11 cellular contexts compared by ENCODE assay signal in the genomic region with DNA sequence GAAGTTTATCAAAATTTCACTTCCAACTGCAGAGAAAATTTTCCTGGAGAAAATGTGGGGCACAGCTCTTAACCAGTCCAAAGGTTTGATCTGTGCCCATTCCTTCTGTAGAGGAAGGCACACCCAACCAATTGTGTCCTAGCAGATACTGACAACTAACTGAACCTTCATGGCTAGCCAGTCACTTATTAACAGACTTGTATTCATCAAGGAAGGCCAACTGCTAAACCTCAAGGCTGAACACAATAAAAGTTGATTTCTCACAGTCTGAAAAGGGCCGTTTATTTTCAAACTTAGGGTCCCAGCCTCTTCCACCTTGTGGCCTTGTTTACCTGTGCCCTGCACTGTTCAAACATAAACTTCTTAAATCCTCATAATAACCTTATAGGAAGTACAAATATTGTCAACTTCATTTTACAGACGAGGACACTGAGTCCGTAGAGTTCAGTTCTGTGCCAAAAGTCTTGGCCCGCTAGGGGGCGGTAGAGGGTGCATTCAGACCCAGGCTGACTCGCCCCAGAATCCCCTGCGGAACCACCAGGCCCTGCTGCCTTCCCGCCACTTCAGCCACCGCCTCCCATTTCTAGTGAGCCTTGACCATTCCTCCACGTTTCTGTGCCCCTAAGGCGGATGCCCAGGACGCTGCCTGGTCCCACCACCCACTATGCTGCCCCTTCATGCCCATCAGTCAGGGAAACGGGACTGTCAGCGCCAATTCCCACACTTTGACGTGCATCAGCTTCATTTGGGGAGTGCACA. TPM values are rescaled to one million over a fixed set of nuclear protein-coding genes. Genes with fewer than 3 reads are reported as not detected.
DNase-seq lines count a peak whose midpoint lies in the region; ATAC-seq and TF ChIP-seq lines count a peak whose summit lies in the region.
"Had no signal": no experiment of that assay in that cellular context is flagged by ENCODE, and none has a peak within 500 bp of the region (broad histone marks: within the 10 kb centered on the region; RNA-seq: fewer than 3 reads in every experiment).

No MANE protein-coding gene starts in this region.

- H3K9me3 ChIP-seq in heart right ventricle (no peaks in the 10 kb centered on the region), transverse colon (no peaks in the 10 kb centered on the region)
- H3K9me3 ChIP-seq: SJSA1, vagina had no signal

- H3K27me3 ChIP-seq in heart right ventricle (peaks cover 0 to 56% (median 30%) of the 10 kb centered on the region in 7 donors), transverse colon (no peaks in the 10 kb centered on the region)
- H3K27me3 ChIP-seq: vagina had no signal

- TF ChIP-seq POLR2A in transverse colon (IDR thresholded peaks at IDR 0.05): no peak

- H3K4me1 ChIP-seq in heart right ventricle (peaks cover 0 to 3% (median 0%) of the 10 kb centered on the region in 9 donors), transverse colon (peaks cover 5 to 34% (median 24%) of the 10 kb centered on the region in 4 donors)

- intact Hi-C loops in heart right ventricle (cut with DNase I): no loop called here
- intact Hi-C loops in Right ventricle myocardium superior (cut with DNase I): no loop called here
- intact Hi-C loops in transverse colon (cut with DNase I; ENCODE audit: low total_unique reads): no loop called here

- TF ChIP-seq EP300 in transverse colon (IDR thresholded peaks at IDR 0.05; ENCODE audit: low read depth): no peak

- H3K27ac ChIP-seq in heart right ventricle (no peak overlapping the region), transverse colon (peak overlapping the region; percentile 64 to 82 (median 76))
- H3K27ac ChIP-seq: SJSA1, vagina had no signal

- peak in 6 of 9 donors; percentile 17 to 33 (median 28) for TF ChIP-seq CTCF in heart right ventricle (IDR thresholded peaks at IDR 0.05)
- peak; percentile 38 to 80 (median 54) for TF ChIP-seq CTCF in transverse colon (IDR thresholded peaks at IDR 0.05)

- in situ Hi-C loops in transverse colon (cut with MboI; ENCODE audit: low pct_ligation_motif_present in 1 of 4, low pct_unique_long_range_greater_than_20kb in 1 of 4, low sequenced_read_pairs in 3 of 4): no loop called here

- ATAC-seq in heart right ventricle: no peak
- no peak for ATAC-seq in Right ventricle myocardium superior (ENCODE audit: poor library complexity)
- no peak for ATAC-seq in HG02642 (IDR thresholded peaks at IDR 0.05; ENCODE audit: poor library complexity, unreplicated experiment)

- no peak for DNase-seq in heart right ventricle
- no peak for DNase-seq in Right ventricle myocardium superior
- peak; percentile 14 for DNase-seq in OCI-M1 (lab: John Stamatoyannopoulos, UW)
- DNase-seq in germinal center (ENCODE audit: low spot score): peak; percentile 44
- peak; percentile 85 for DNase-seq in transverse colon
- DNase-seq in NCI-H1048 (lab: John Stamatoyannopoulos, UW): no peak
- no peak for DNase-seq in activated effector memory CD4-positive, alpha-beta T cell treated with Interleukin-2 at 50 U/mL for 16 hours
- DNase-seq: KG1 had no signal

- H3K36me3 ChIP-seq in heart right ventricle: no peaks in the 10 kb centered on the region
- H3K36me3 ChIP-seq in transverse colon: no peaks in the 10 kb centered on the region
- H3K36me3 ChIP-seq: SJSA1, vagina had no signal

- 63 to 73% methylated on average over 15 of the region's 15 CpGs for WGBS in heart right ventricle, 2 donors
- WGBS in transverse colon (ENCODE audit: low coverage in 1 of 2), 2 donors: 50 to 55% methylated on average over 1 to 15 of the region's 15 CpGs

- no peak overlapping the region for H3K4me3 ChIP-seq in heart right ventricle
- no peak overlapping the region for H3K4me3 ChIP-seq in transverse colon
- H3K4me3 ChIP-seq: SJSA1, vagina had no signal

RNA-seq across cellular contexts. Expression of a gene that starts 19.3 kb away (rescaled TPM):
- total RNA-seq in heart right ventricle: 1 to 10 TPM in 9 of 10 donors, under 1 TPM in 1; 0.93 to 7.7 (median 2.6) TPM
- polyA plus RNA-seq in heart right ventricle: under 1 TPM; 0.51 to 0.67 TPM
- total RNA-seq in Right ventricle myocardium superior: 6.4 TPM
- total RNA-seq in transverse colon: 10 to 100 TPM; 10.5 to 28.6 (median 23.4) TPM
- total RNA-seq: SJSA1 had no signal

Comparison
In these comparisons a context has a peak if more than half of its experiments do, and no peak if none do; other contexts are left out.
1. DNase-seq: peak in OCI-M1 (single experiment), germinal center (single experiment) and transverse colon (single experiment); none in heart right ventricle (0 of 2), Right ventricle myocardium superior (single experiment), NCI-H1048 (single experiment) and activated effector memory CD4-positive, alpha-beta T cell treated with Interleukin-2 at 50 U/mL for 16 hours (single experiment).
2. H3K27ac ChIP-seq: peak in transverse colon (4 of 4); none in heart right ventricle (0 of 10).